8 cellular contexts compared by ENCODE assay signal in the genomic region with DNA sequence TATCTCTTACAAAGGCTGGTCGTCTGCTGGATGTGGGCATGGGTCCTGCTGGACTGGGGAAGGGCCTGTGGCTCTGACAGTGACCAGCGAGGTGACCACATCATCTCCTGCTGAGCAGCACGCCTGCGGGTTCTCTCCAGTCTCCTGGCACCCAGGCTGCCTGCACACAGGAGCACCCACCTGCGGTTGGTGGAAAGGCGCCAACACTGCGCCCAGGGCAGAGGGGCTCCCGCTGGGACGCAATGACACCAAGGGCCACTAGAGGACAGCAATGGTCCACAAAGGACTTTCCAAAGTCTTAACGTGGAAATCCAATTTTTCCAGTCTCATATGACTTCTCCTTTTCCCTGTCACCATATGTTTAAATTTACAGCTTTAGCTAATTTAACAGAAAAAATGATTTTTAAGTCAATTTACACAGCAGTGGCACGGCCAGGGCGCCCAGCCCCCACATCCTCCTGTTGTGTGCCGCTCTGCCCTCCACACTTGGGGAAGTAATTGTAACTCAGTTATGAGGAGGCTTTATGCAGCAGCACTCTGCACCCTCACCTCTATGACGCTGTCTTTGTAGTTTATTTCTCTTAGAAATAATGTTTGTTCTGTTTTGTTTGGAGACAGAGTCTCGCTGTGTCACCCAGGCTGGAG. TPM values are rescaled to one million over a fixed set of nuclear protein-coding genes. Genes with fewer than 3 reads are reported as not detected.
A peak's percentile ranks its signal among the peaks of the same experiment; 100 is the strongest.
DNase-seq lines count a peak whose midpoint lies in the region; ATAC-seq and TF ChIP-seq lines count a peak whose summit lies in the region.

No MANE protein-coding gene starts in this region.

- H3K4me2 ChIP-seq in PC-9, result no peak overlapping the region

- peak overlapping the region in 1 of 5 experiments; percentile 31 for H3K27ac Mint-ChIP-seq in brain
- H3K27ac Mint-ChIP-seq in stimulated activated memory B cell treated with anti-CD40 and anti-IgM and Interleukin-4, amounts not matched to agents 10 μg/mL and 1 μg/mL and 100 μg/mL, for 72 hours, result no peak overlapping the region

- H3K4me1 Mint-ChIP-seq in brain, result no peaks in the 10 kb centered on the region
- H3K4me1 Mint-ChIP-seq in stimulated activated memory B cell treated with anti-CD40 and anti-IgM and Interleukin-4, amounts not matched to agents 10 μg/mL and 1 μg/mL and 100 μg/mL, for 72 hours, result no peaks in the 10 kb centered on the region

- TF ChIP-seq CTCF in BE2C (IDR thresholded peaks at IDR 0.05; ENCODE audit: low read depth, low read length) (peak; percentile 87), PC-9 (conservative IDR thresholded peaks at IDR 0.05) (peak; percentile 75), brain (conservative IDR thresholded peaks at IDR 0.05) (peak; percentile 71 to 84)

- H3K27me3 ChIP-seq in BE2C (peaks cover 18% of the 10 kb centered on the region), PC-9 (ENCODE audit: insufficient read depth, low read depth) (peaks cover 22% of the 10 kb centered on the region; the same call in 1 of the 2 replicates)

- no peaks in the 10 kb centered on the region for H4K20me1 ChIP-seq in PC-9 (ENCODE audit: insufficient read depth)

- H3K4me3 ChIP-seq in BE2C (ENCODE audit: low read depth, low read length), result no peak overlapping the region
- H3K4me3 ChIP-seq in PC-9, result no peak overlapping the region

- peaks cover 4% of the 10 kb centered on the region for H3K36me3 Mint-ChIP-seq in brain
- H3K36me3 Mint-ChIP-seq in stimulated activated memory B cell treated with anti-CD40 and anti-IgM and Interleukin-4, amounts not matched to agents 10 μg/mL and 1 μg/mL and 100 μg/mL, for 72 hours, result no peaks in the 10 kb centered on the region

- peaks cover 6% of the 10 kb centered on the region for H3K27me3 Mint-ChIP-seq in brain
- peaks cover 44% of the 10 kb centered on the region for H3K27me3 Mint-ChIP-seq in stimulated activated memory B cell treated with anti-CD40 and anti-IgM and Interleukin-4, amounts not matched to agents 10 μg/mL and 1 μg/mL and 100 μg/mL, for 72 hours

- no TSS peak for BruUV-seq in PC-9 (replicated peaks; lab: Mats Ljungman, UMichigan)

- intact Hi-C loops in PC-9 (cut with micrococcal nuclease; ENCODE audit: unreplicated experiment), result loop anchor here (10.0 kb wide), 1 partner anchor 421 kb away; no protein-coding TSS in a partner anchor
- intact Hi-C loops in left colon (cut with DNase I, micrococcal nuclease), result no loop called here

- 0 out of 2 replicates have a peak, but pooled peaks cover 3% of the 10 kb centered on the region for H3F3A ChIP-seq in PC-9 (ENCODE audit: insufficient read depth, low read depth)

- no peak overlapping the region for H3K27ac ChIP-seq in PC-9

- POLR2A ChIA-PET in PC-9 (lab: Charles Lee; ENCODE audit: unreplicated experiment), result no interaction called here

- no peaks in the 10 kb centered on the region for H3K9me3 ChIP-seq in BE2C
- no peaks in the 10 kb centered on the region for H3K9me3 ChIP-seq in PC-9 (ENCODE audit: insufficient read depth, low read depth)

- ATAC-seq in GM18498 (IDR thresholded peaks at IDR 0.05; ENCODE audit: unreplicated experiment) (peak; percentile 41), left colon (peak; percentile 50), GM21528 (IDR thresholded peaks at IDR 0.05; ENCODE audit: low FRiP score, unreplicated experiment) (no peak), GM19467 (IDR thresholded peaks at IDR 0.05; ENCODE audit: unreplicated experiment) (no peak)
- ATAC-seq in stimulated activated memory B cell treated with anti-CD40 and anti-IgM and Interleukin-4, amounts not matched to agents 10 μg/mL and 1 μg/mL and 100 μg/mL, for 72 hours, result peak; percentile 42

- CTCF ChIA-PET in PC-9 (lab: Charles Lee), result no interaction called here

- H3K36me3 ChIP-seq in BE2C (no peaks in the 10 kb centered on the region), PC-9 (ENCODE audit: low read depth) (no peaks in the 10 kb centered on the region)

- H3K79me2 ChIP-seq in PC-9 (ENCODE audit: low read depth), result no peaks in the 10 kb centered on the region

- H3K9me2 ChIP-seq in PC-9 (ENCODE audit: insufficient read depth), result no peaks in the 10 kb centered on the region

- peaks cover 8 to 25% (median 18%) of the 10 kb centered on the region in 5 experiments for H3K9me3 Mint-ChIP-seq in brain
- H3K9me3 Mint-ChIP-seq in stimulated activated memory B cell treated with anti-CD40 and anti-IgM and Interleukin-4, amounts not matched to agents 10 μg/mL and 1 μg/mL and 100 μg/mL, for 72 hours, result peaks cover 18% of the 10 kb centered on the region

- DNase-seq in BE2C (peak; percentile 65), PC-9 (peak in 1 of 2 experiments; percentile 59), left colon (peak in 1 of 2 donors; percentile 32)

- H3K4me1 ChIP-seq in BE2C (no peaks in the 10 kb centered on the region), PC-9 (replicated peaks; ENCODE audit: insufficient read depth) (no peaks in the 10 kb centered on the region)

- no peak overlapping the region for H2AFZ ChIP-seq in PC-9

- H3K4me3 Mint-ChIP-seq in brain, result no peak overlapping the region
- H3K4me3 Mint-ChIP-seq in stimulated activated memory B cell treated with anti-CD40 and anti-IgM and Interleukin-4, amounts not matched to agents 10 μg/mL and 1 μg/mL and 100 μg/mL, for 72 hours, result no peak overlapping the region

RNA-seq across cellular contexts. Expression of a gene that starts 38.1 kb away (rescaled TPM):
- not detected for polyA plus RNA-seq in BE2C (2012; ENCODE audit: insufficient read depth, insufficient read length, low read depth)
- total RNA-seq in PC-9 (2021), result not detected in 2 replicates
- polyA plus RNA-seq in brain (ENCODE audit: insufficient read depth, low read depth, low replicate concordance), result 1.3 TPM
- under 1 TPM in 1 of 2 donors, not detected in 1; 0.37 TPM for total RNA-seq in left colon

Comparison
In these comparisons a context has a peak if more than half of its experiments do, and no peak if none do; other contexts are left out.
1. ATAC-seq: peak in GM18498 (single experiment), left colon (single experiment) and stimulated activated memory B cell treated with anti-CD40 and anti-IgM and Interleukin-4, amounts not matched to agents 10 μg/mL and 1 μg/mL and 100 μg/mL, for 72 hours (single experiment); none in GM21528 (single experiment) and GM19467 (single experiment).
2. Peak in every context shown above with its lines, with median percentiles within 50 percentile points of each other: CTCF ChIP-seq.